1 cellular context compared by ENCODE assay signal in the genomic region with DNA sequence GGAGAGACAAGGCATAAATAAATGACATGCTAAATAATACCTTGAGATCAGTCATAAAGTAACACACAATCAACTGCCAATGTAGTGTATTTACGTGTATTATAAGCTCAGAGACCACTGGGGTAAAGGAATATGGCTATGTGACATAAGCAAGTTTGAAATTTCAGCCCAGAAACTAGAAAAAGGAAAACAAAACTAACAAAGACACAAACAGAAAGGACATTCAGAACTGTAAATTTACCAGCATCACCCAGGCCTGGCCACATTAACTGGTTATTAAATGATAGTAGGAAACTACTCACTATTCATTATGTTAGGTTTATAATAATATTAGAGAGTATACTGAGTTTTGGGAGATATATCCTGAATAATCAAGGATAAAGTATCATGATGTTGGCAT.
TF ChIP-seq lines count a peak whose summit lies in the region.

No MANE protein-coding gene starts in this region.

TF ChIP-seq in GM23338, 12 proteins besides CTCF, POLR2A, EP300 and RAD21:
- TF ChIP-seq, protein P1, sequence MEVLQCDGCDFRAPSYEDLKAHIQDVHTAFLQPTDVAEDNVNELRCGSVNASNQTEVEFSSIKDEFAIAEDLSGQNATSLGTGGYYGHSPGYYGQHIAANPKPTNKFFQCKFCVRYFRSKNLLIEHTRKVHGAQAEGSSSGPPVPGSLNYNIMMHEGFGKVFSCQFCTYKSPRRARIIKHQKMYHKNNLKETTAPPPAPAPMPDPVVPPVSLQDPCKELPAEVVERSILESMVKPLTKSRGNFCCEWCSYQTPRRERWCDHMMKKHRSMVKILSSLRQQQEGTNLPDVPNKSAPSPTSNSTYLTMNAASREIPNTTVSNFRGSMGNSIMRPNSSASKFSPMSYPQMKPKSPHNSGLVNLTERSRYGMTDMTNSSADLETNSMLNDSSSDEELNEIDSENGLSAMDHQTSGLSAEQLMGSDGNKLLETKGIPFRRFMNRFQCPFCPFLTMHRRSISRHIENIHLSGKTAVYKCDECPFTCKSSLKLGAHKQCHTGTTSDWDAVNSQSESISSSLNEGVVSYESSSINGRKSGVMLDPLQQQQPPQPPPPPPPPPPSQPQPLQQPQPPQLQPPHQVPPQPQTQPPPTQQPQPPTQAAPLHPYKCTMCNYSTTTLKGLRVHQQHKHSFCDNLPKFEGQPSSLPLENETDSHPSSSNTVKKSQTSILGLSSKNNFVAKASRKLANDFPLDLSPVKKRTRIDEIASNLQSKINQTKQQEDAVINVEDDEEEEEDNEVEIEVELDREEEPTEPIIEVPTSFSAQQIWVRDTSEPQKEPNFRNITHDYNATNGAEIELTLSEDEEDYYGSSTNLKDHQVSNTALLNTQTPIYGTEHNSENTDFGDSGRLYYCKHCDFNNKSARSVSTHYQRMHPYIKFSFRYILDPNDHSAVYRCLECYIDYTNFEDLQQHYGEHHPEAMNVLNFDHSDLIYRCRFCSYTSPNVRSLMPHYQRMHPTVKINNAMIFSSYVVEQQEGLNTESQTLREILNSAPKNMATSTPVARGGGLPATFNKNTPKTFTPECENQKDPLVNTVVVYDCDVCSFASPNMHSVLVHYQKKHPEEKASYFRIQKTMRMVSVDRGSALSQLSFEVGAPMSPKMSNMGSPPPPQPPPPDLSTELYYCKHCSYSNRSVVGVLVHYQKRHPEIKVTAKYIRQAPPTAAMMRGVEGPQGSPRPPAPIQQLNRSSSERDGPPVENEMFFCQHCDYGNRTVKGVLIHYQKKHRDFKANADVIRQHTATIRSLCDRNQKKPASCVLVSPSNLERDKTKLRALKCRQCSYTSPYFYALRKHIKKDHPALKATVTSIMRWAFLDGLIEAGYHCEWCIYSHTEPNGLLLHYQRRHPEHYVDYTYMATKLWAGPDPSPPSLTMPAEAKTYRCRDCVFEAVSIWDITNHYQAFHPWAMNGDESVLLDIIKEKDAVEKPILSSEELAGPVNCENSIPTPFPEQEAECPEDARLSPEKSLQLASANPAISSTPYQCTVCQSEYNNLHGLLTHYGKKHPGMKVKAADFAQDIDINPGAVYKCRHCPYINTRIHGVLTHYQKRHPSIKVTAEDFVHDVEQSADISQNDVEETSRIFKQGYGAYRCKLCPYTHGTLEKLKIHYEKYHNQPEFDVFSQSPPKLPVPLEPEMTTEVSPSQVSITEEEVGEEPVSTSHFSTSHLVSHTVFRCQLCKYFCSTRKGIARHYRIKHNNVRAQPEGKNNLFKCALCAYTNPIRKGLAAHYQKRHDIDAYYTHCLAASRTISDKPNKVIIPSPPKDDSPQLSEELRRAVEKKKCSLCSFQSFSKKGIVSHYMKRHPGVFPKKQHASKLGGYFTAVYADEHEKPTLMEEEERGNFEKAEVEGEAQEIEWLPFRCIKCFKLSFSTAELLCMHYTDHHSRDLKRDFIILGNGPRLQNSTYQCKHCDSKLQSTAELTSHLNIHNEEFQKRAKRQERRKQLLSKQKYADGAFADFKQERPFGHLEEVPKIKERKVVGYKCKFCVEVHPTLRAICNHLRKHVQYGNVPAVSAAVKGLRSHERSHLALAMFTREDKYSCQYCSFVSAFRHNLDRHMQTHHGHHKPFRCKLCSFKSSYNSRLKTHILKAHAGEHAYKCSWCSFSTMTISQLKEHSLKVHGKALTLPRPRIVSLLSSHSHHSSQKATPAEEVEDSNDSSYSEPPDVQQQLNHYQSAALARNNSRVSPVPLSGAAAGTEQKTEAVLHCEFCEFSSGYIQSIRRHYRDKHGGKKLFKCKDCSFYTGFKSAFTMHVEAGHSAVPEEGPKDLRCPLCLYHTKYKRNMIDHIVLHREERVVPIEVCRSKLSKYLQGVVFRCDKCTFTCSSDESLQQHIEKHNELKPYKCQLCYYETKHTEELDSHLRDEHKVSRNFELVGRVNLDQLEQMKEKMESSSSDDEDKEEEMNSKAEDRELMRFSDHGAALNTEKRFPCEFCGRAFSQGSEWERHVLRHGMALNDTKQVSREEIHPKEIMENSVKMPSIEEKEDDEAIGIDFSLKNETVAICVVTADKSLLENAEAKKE (CRISPR knock-in tag; IDR thresholded peaks at IDR 0.05): no peak
- TF ChIP-seq ZNF331 (CRISPR knock-in tag; IDR thresholded peaks at IDR 0.05; ENCODE audit: low read depth) (no peak), NANOG (IDR thresholded peaks at IDR 0.05; ENCODE audit: borderline replicate concordance) (no peak), POLR2AphosphoS5 (IDR thresholded peaks at IDR 0.05; ENCODE audit: low read depth) (no peak), STAT1 (IDR thresholded peaks at IDR 0.05; ENCODE audit: unreplicated experiment) (no peak), CREB1 (CRISPR knock-in tag; IDR thresholded peaks at IDR 0.05; ENCODE audit: low read depth) (no peak), EZH2phosphoT487 (IDR thresholded peaks at IDR 0.05; ENCODE audit: unreplicated experiment) (no peak), JUNB (IDR thresholded peaks at IDR 0.05; ENCODE audit: unreplicated experiment) (no peak), ZNF114 (CRISPR knock-in tag; IDR thresholded peaks at IDR 0.05) (no peak)
- TF ChIP-seq, protein P2, sequence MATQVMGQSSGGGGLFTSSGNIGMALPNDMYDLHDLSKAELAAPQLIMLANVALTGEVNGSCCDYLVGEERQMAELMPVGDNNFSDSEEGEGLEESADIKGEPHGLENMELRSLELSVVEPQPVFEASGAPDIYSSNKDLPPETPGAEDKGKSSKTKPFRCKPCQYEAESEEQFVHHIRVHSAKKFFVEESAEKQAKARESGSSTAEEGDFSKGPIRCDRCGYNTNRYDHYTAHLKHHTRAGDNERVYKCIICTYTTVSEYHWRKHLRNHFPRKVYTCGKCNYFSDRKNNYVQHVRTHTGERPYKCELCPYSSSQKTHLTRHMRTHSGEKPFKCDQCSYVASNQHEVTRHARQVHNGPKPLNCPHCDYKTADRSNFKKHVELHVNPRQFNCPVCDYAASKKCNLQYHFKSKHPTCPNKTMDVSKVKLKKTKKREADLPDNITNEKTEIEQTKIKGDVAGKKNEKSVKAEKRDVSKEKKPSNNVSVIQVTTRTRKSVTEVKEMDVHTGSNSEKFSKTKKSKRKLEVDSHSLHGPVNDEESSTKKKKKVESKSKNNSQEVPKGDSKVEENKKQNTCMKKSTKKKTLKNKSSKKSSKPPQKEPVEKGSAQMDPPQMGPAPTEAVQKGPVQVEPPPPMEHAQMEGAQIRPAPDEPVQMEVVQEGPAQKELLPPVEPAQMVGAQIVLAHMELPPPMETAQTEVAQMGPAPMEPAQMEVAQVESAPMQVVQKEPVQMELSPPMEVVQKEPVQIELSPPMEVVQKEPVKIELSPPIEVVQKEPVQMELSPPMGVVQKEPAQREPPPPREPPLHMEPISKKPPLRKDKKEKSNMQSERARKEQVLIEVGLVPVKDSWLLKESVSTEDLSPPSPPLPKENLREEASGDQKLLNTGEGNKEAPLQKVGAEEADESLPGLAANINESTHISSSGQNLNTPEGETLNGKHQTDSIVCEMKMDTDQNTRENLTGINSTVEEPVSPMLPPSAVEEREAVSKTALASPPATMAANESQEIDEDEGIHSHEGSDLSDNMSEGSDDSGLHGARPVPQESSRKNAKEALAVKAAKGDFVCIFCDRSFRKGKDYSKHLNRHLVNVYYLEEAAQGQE (IDR thresholded peaks at IDR 0.05; ENCODE audit: unreplicated experiment): no peak
